ENCODE assay signal across 19 cellular contexts in genomic region chr20:16637814-16638213, GRCh38.
A peak's percentile ranks its signal among the peaks of the same experiment; 100 is the strongest.
DNase-seq lines count a peak whose midpoint lies in the region; ATAC-seq and TF ChIP-seq lines count a peak whose summit lies in the region.
"Had no signal": no experiment of that assay in that cellular context is flagged by ENCODE, and none has a peak within 500 bp of the region (broad histone marks: within the 10 kb centered on the region; RNA-seq: fewer than 3 reads in every experiment).

No MANE protein-coding gene starts in this region.

- H3K79me2 ChIP-seq in trophoblast cell (ENCODE audit: control insufficient read depth, insufficient read depth, low read length, poor library complexity), result no peaks in the 10 kb centered on the region

- DNase-seq in islet precursor cell, result peak; percentile 67
- DNase-seq in neural crest cell (ENCODE audit: low read depth, low spot score), result no peak
- DNase-seq in trophoblast cell, result no peak
- peak; percentile 72 for DNase-seq in spleen
- no peak for DNase-seq in substantia nigra (lab: John Stamatoyannopoulos, UW)
- no peak for DNase-seq in naive thymus-derived CD4-positive, alpha-beta T cell
- no peak for DNase-seq in NCI-H2171 (lab: John Stamatoyannopoulos, UW)
- DNase-seq: ACHN; BE2C; CD4-positive, CD25-positive, alpha-beta regulatory T cell; CD8-positive, alpha-beta memory T cell; COR-L47; DMS 273 treated with DMSO at 0.1 percent for 48 hours; DMS53; DND-41; EL; GM23248 had no signal

- no peaks in the 10 kb centered on the region for H3K36me3 Mint-ChIP-seq in neural crest cell (ENCODE audit: low read depth)
- no peaks in the 10 kb centered on the region for H3K36me3 Mint-ChIP-seq in naive thymus-derived CD4-positive, alpha-beta T cell
- H3K36me3 Mint-ChIP-seq: CD4-positive, CD25-positive, alpha-beta regulatory T cell; CD8-positive, alpha-beta memory T cell had no signal

- H3K9me3 ChIP-seq in trophoblast cell (ENCODE audit: insufficient read depth, low read depth, low read length), result no peaks in the 10 kb centered on the region
- H3K9me3 ChIP-seq in spleen, result no peaks in the 10 kb centered on the region
- H3K9me3 ChIP-seq in naive thymus-derived CD4-positive, alpha-beta T cell (ENCODE audit: control insufficient read depth in 2 of 3, low read length in 3 of 3), result no peaks in the 10 kb centered on the region
- H3K9me3 ChIP-seq: BE2C, HAP-1 had no signal

- peak overlapping the region; percentile 28 for H4K91ac ChIP-seq in trophoblast cell (ENCODE audit: low read depth, low read length)

- H3K27ac ChIP-seq in trophoblast cell (ENCODE audit: low read depth, low read length), result no peak overlapping the region
- no peak overlapping the region for H3K27ac ChIP-seq in spleen
- H3K27ac ChIP-seq in substantia nigra (ENCODE audit: low read depth, low read length, poor library complexity, severe bottlenecking), result no peak overlapping the region
- no peak overlapping the region for H3K27ac ChIP-seq in naive thymus-derived CD4-positive, alpha-beta T cell (ENCODE audit: low read depth, low read length)
- H3K27ac ChIP-seq: GM23248 had no signal

- no peak overlapping the region for H3K4me3 ChIP-seq in trophoblast cell (ENCODE audit: low read depth, low read length)
- H3K4me3 ChIP-seq in spleen, result no peak overlapping the region
- H3K4me3 ChIP-seq in naive thymus-derived CD4-positive, alpha-beta T cell (ENCODE audit: low read length), result no peak overlapping the region
- H3K4me3 ChIP-seq: GM12878, GM23248, HAP-1 had no signal

- POLR2A ChIA-PET in naive thymus-derived CD4-positive, alpha-beta T cell (lab: Charles Lee), result no interaction called here

- H3K9me3 Mint-ChIP-seq in neural crest cell, result peaks cover 4% of the 10 kb centered on the region
- no peaks in the 10 kb centered on the region for H3K9me3 Mint-ChIP-seq in naive thymus-derived CD4-positive, alpha-beta T cell
- H3K9me3 Mint-ChIP-seq: CD4-positive, CD25-positive, alpha-beta regulatory T cell; CD8-positive, alpha-beta memory T cell had no signal

- no peak overlapping the region for H3K9ac ChIP-seq in trophoblast cell (ENCODE audit: low read length)
- H3K9ac ChIP-seq: GM23248 had no signal

- H4K8ac ChIP-seq in trophoblast cell (ENCODE audit: low read depth, low read length), result peak overlapping the region; percentile 4

- TF ChIP-seq POLR2A in spleen (IDR thresholded peaks at IDR 0.05), result no peak

- H3K4me1 ChIP-seq in trophoblast cell (ENCODE audit: control insufficient read depth in 1 of 2, insufficient read depth in 2 of 2, low read length in 2 of 2) (peaks cover 16% of the 10 kb centered on the region in 2 experiments), spleen (no peaks in the 10 kb centered on the region)
- H3K4me1 ChIP-seq in naive thymus-derived CD4-positive, alpha-beta T cell (ENCODE audit: control insufficient read depth in 2 of 2, insufficient read depth in 2 of 2, low read length in 2 of 2), result no peaks in the 10 kb centered on the region
- H3K4me1 ChIP-seq: BE2C, HAP-1 had no signal

- peak overlapping the region; percentile 9 for H2BK12ac ChIP-seq in trophoblast cell (ENCODE audit: low read length)

- no peaks in the 10 kb centered on the region for H3K27me3 Mint-ChIP-seq in neural crest cell (ENCODE audit: low read depth)
- peaks cover 2 to 15% (median 12%) of the 10 kb centered on the region in 5 donors for H3K27me3 Mint-ChIP-seq in naive thymus-derived CD4-positive, alpha-beta T cell

- H3K36me3 ChIP-seq in trophoblast cell (ENCODE audit: control insufficient read depth in 1 of 2, insufficient read depth in 2 of 2, low read length in 2 of 2) (no peaks in the 10 kb centered on the region), spleen (no peaks in the 10 kb centered on the region)
- no peaks in the 10 kb centered on the region for H3K36me3 ChIP-seq in naive thymus-derived CD4-positive, alpha-beta T cell (ENCODE audit: control insufficient read depth in 2 of 3, insufficient read depth in 3 of 3, low read length in 3 of 3)
- H3K36me3 ChIP-seq: BE2C, HAP-1 had no signal

- peaks cover 15% of the 10 kb centered on the region for H3K79me1 ChIP-seq in trophoblast cell (ENCODE audit: low read length)

- H2AK5ac ChIP-seq in trophoblast cell (ENCODE audit: low read length), result no peak overlapping the region

- H3K18ac ChIP-seq in trophoblast cell (ENCODE audit: low read length), result no peak overlapping the region

- H2BK120ac ChIP-seq in trophoblast cell (ENCODE audit: insufficient read depth, low read length, poor library complexity), result peak overlapping the region; percentile 9

- H3K4ac ChIP-seq in trophoblast cell (ENCODE audit: low read depth, low read length), result no peak overlapping the region

- no peak overlapping the region for H2BK5ac ChIP-seq in trophoblast cell (ENCODE audit: low read depth, low read length, poor library complexity)

- H3K23ac ChIP-seq in trophoblast cell (ENCODE audit: low read length), result no peak overlapping the region

- H3K4me2 ChIP-seq in trophoblast cell (ENCODE audit: low read length), result no peak overlapping the region

- peak overlapping the region; percentile 12 for H3K14ac ChIP-seq in trophoblast cell (ENCODE audit: low read length)

- no peak overlapping the region for H4K12ac ChIP-seq in trophoblast cell (ENCODE audit: low read depth, low read length)

- H3K4me3 Mint-ChIP-seq in neural crest cell, result no peak overlapping the region
- no peak overlapping the region for H3K4me3 Mint-ChIP-seq in naive thymus-derived CD4-positive, alpha-beta T cell
- H3K4me3 Mint-ChIP-seq: CD4-positive, CD25-positive, alpha-beta regulatory T cell; CD8-positive, alpha-beta memory T cell had no signal

- H2AFZ ChIP-seq in trophoblast cell (ENCODE audit: insufficient read depth, low read length, poor library complexity), result no peak overlapping the region
- H2AFZ ChIP-seq: GM23248 had no signal

- peak overlapping the region; percentile 28 for H3K27ac Mint-ChIP-seq in neural crest cell (ENCODE audit: unreplicated experiment)
- H3K27ac Mint-ChIP-seq in naive thymus-derived CD4-positive, alpha-beta T cell, result no peak overlapping the region
- H3K27ac Mint-ChIP-seq: CD4-positive, CD25-positive, alpha-beta regulatory T cell had no signal

- H3K27me3 ChIP-seq in trophoblast cell (ENCODE audit: insufficient read depth, low read length) (no peaks in the 10 kb centered on the region), spleen (replicated peaks in 1 of 7) (no peaks in the 10 kb centered on the region)
- no peaks in the 10 kb centered on the region for H3K27me3 ChIP-seq in naive thymus-derived CD4-positive, alpha-beta T cell (ENCODE audit: control insufficient read depth in 2 of 2, insufficient read depth in 2 of 2, low read length in 2 of 2)
- H3K27me3 ChIP-seq: BE2C had no signal

- no peak for ATAC-seq in naive thymus-derived CD4-positive, alpha-beta T cell
- ATAC-seq: GM12878 had no signal

- no CpG with 5 or more reads among the region's 10 CpGs for WGBS in trophoblast cell (ENCODE audit: extremely low coverage, insufficient coverage, insufficient read length)
- WGBS in spleen, 5 donors, result 78 to 90% (median 83%) methylated on average over 8 to 10 of the region's 10 CpGs

- CTCF ChIA-PET in naive thymus-derived CD4-positive, alpha-beta T cell (lab: Charles Lee), result no interaction called here

- H3K4me1 Mint-ChIP-seq in neural crest cell, result peaks cover 15% of the 10 kb centered on the region
- no peaks in the 10 kb centered on the region for H3K4me1 Mint-ChIP-seq in naive thymus-derived CD4-positive, alpha-beta T cell
- H3K4me1 Mint-ChIP-seq: CD4-positive, CD25-positive, alpha-beta regulatory T cell; CD8-positive, alpha-beta memory T cell had no signal

- intact Hi-C loops in spleen (cut with DNase I; ENCODE audit: low total_unique reads), result no loop called here
- intact Hi-C loops in naive thymus-derived CD4-positive, alpha-beta T cell (cut with micrococcal nuclease), result no loop called here

- TF ChIP-seq CTCF in neural crest cell (conservative IDR thresholded peaks at IDR 0.05) (no peak), spleen (IDR thresholded peaks at IDR 0.05 in 8 of 11, conservative IDR thresholded peaks at IDR 0.05 in 3 of 11) (no peak)

Comparison
In these comparisons a context has a peak if more than half of its experiments do, and no peak if none do; other contexts are left out.
1. DNase-seq: peak in islet precursor cell (single experiment) and spleen (single experiment); none in neural crest cell (single experiment), trophoblast cell (0 of 2), substantia nigra (0 of 49), naive thymus-derived CD4-positive, alpha-beta T cell (0 of 9) and NCI-H2171 (single experiment).